1 cellular context compared by ENCODE assay signal in the genomic region with DNA sequence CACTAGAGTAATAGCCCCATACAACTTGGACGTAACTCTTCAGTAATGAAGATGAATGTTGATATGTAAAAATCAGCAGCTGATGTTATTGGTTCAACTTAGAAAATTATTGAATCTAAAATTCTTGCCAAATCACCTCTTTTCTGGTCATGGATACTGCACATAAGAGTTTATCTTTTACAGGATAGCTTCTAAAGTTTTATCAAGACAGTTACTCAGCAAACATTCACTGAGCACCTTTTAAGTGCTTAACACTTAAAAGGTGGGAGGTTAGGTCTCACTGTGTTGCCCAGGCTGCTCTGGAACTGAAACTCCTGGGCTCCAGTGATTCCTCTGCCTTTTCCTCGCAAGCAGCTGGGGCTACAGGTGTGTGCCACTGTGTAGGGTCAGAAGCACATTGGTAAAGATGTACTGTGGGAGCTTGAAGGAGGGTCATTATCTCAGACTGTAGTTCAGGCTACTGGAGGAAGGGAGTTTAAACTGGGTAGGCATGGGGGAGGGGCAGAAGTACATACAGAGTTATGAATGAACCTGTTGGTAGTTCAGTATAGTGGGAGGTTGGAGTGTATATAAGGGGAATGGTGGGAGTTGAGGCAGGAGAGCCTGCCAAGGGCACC.
TF ChIP-seq lines count a peak whose summit lies in the region.

No MANE protein-coding gene starts in this region.

TF ChIP-seq in K562, 482 proteins besides CTCF, POLR2A, EP300 and RAD21 (continued from another document):
- TF ChIP-seq, protein P1, sequence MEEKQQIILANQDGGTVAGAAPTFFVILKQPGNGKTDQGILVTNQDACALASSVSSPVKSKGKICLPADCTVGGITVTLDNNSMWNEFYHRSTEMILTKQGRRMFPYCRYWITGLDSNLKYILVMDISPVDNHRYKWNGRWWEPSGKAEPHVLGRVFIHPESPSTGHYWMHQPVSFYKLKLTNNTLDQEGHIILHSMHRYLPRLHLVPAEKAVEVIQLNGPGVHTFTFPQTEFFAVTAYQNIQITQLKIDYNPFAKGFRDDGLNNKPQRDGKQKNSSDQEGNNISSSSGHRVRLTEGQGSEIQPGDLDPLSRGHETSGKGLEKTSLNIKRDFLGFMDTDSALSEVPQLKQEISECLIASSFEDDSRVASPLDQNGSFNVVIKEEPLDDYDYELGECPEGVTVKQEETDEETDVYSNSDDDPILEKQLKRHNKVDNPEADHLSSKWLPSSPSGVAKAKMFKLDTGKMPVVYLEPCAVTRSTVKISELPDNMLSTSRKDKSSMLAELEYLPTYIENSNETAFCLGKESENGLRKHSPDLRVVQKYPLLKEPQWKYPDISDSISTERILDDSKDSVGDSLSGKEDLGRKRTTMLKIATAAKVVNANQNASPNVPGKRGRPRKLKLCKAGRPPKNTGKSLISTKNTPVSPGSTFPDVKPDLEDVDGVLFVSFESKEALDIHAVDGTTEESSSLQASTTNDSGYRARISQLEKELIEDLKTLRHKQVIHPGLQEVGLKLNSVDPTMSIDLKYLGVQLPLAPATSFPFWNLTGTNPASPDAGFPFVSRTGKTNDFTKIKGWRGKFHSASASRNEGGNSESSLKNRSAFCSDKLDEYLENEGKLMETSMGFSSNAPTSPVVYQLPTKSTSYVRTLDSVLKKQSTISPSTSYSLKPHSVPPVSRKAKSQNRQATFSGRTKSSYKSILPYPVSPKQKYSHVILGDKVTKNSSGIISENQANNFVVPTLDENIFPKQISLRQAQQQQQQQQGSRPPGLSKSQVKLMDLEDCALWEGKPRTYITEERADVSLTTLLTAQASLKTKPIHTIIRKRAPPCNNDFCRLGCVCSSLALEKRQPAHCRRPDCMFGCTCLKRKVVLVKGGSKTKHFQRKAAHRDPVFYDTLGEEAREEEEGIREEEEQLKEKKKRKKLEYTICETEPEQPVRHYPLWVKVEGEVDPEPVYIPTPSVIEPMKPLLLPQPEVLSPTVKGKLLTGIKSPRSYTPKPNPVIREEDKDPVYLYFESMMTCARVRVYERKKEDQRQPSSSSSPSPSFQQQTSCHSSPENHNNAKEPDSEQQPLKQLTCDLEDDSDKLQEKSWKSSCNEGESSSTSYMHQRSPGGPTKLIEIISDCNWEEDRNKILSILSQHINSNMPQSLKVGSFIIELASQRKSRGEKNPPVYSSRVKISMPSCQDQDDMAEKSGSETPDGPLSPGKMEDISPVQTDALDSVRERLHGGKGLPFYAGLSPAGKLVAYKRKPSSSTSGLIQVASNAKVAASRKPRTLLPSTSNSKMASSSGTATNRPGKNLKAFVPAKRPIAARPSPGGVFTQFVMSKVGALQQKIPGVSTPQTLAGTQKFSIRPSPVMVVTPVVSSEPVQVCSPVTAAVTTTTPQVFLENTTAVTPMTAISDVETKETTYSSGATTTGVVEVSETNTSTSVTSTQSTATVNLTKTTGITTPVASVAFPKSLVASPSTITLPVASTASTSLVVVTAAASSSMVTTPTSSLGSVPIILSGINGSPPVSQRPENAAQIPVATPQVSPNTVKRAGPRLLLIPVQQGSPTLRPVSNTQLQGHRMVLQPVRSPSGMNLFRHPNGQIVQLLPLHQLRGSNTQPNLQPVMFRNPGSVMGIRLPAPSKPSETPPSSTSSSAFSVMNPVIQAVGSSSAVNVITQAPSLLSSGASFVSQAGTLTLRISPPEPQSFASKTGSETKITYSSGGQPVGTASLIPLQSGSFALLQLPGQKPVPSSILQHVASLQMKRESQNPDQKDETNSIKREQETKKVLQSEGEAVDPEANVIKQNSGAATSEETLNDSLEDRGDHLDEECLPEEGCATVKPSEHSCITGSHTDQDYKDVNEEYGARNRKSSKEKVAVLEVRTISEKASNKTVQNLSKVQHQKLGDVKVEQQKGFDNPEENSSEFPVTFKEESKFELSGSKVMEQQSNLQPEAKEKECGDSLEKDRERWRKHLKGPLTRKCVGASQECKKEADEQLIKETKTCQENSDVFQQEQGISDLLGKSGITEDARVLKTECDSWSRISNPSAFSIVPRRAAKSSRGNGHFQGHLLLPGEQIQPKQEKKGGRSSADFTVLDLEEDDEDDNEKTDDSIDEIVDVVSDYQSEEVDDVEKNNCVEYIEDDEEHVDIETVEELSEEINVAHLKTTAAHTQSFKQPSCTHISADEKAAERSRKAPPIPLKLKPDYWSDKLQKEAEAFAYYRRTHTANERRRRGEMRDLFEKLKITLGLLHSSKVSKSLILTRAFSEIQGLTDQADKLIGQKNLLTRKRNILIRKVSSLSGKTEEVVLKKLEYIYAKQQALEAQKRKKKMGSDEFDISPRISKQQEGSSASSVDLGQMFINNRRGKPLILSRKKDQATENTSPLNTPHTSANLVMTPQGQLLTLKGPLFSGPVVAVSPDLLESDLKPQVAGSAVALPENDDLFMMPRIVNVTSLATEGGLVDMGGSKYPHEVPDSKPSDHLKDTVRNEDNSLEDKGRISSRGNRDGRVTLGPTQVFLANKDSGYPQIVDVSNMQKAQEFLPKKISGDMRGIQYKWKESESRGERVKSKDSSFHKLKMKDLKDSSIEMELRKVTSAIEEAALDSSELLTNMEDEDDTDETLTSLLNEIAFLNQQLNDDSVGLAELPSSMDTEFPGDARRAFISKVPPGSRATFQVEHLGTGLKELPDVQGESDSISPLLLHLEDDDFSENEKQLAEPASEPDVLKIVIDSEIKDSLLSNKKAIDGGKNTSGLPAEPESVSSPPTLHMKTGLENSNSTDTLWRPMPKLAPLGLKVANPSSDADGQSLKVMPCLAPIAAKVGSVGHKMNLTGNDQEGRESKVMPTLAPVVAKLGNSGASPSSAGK (IDR thresholded peaks at IDR 0.05) = no peak
- TF ChIP-seq ZEB2 (IDR thresholded peaks at IDR 0.05) (no peak; the same call in 1 of the 2 replicates), SAP30 (IDR thresholded peaks at IDR 0.05; ENCODE audit: borderline replicate concordance, insufficient read depth, low read depth, low read length, poor library complexity, severe bottlenecking) (no peak), BRD4 (IDR thresholded peaks at IDR 0.05) (no peak), ZNF696 (CRISPR knock-in tag; conservative IDR thresholded peaks at IDR 0.05) (no peak), HSF4 (CRISPR knock-in tag; IDR thresholded peaks at IDR 0.05; ENCODE audit: borderline replicate concordance) (no peak), ZNF143 (CRISPR knock-in tag; IDR thresholded peaks at IDR 0.05) (no peak), SIN3B (IDR thresholded peaks at IDR 0.05; ENCODE audit: low read depth) (no peak), SNIP1 (IDR thresholded peaks at IDR 0.05; ENCODE audit: low read depth) (no peak), ARNT (IDR thresholded peaks at IDR 0.05) (no peak), RBM14 (IDR thresholded peaks at IDR 0.05; ENCODE audit: borderline replicate concordance, insufficient read depth, low read depth, low read length) (no peak), ZNF324 (CRISPR knock-in tag; IDR thresholded peaks at IDR 0.05) (no peak), ESRRB (CRISPR knock-in tag; IDR thresholded peaks at IDR 0.05; ENCODE audit: borderline replicate concordance) (no peak)
